ENCODE assay signal across 26 cellular contexts in genomic region chr7:55467047-55467593, GRCh38.
DNase-seq lines count a peak whose midpoint lies in the region; ATAC-seq, FAIRE-seq and TF ChIP-seq lines count a peak whose summit lies in the region.
"Had no signal": no experiment of that assay in that cellular context is flagged by ENCODE, and none has a peak within 500 bp of the region (broad histone marks: within the 10 kb centered on the region; RNA-seq: fewer than 3 reads in every experiment).

No MANE protein-coding gene starts in this region.

- no peaks in the 10 kb centered on the region for H3K27me3 ChIP-seq in CD4-positive, CD25-positive, alpha-beta regulatory T cell (ENCODE audit: control insufficient read depth, insufficient read depth, low read length)
- no peaks in the 10 kb centered on the region for H3K27me3 ChIP-seq in naive thymus-derived CD4-positive, alpha-beta T cell (ENCODE audit: control insufficient read depth in 2 of 2, insufficient read depth in 2 of 2, low read length in 2 of 2)
- H3K27me3 ChIP-seq: BE2C had no signal

- peaks cover 5% of the 10 kb centered on the region for H3K9me3 Mint-ChIP-seq in activated CD8-positive, alpha-beta T cell treated with anti-CD3 and anti-CD28 coated beads for 36 hours
- H3K9me3 Mint-ChIP-seq in activated CD8-positive, alpha-beta T cell treated with anti-CD3 and anti-CD28 coated beads, Interleukin-2, amount 10 ng/mL, durations not matched to agents 7 days and 5 days (ENCODE audit: insufficient read depth), result peaks cover 7% of the 10 kb centered on the region
- peaks cover 0 to 6% (median 2%) of the 10 kb centered on the region in 7 donors for H3K9me3 Mint-ChIP-seq in CD4-positive, CD25-positive, alpha-beta regulatory T cell
- H3K9me3 Mint-ChIP-seq in naive thymus-derived CD4-positive, alpha-beta T cell, result peaks cover 0 to 25% (median 2%) of the 10 kb centered on the region in 11 donors

- H3K27ac ChIP-seq in CD4-positive, CD25-positive, alpha-beta regulatory T cell (ENCODE audit: insufficient read depth, low read length, poor library complexity, severe bottlenecking), result peak overlapping the region; percentile 75
- peak overlapping the region; percentile 70 for H3K27ac ChIP-seq in naive thymus-derived CD4-positive, alpha-beta T cell (ENCODE audit: low read depth, low read length)
- H3K27ac ChIP-seq: GM23248, skin epidermis had no signal

- no peak overlapping the region for H3K4me3 ChIP-seq in CD4-positive, CD25-positive, alpha-beta regulatory T cell (ENCODE audit: low read depth, low read length)
- H3K4me3 ChIP-seq in naive thymus-derived CD4-positive, alpha-beta T cell (ENCODE audit: low read length), result no peak overlapping the region
- H3K4me3 ChIP-seq: GM23248, skin epidermis had no signal

- no peaks in the 10 kb centered on the region for H3K9me3 ChIP-seq in CD4-positive, CD25-positive, alpha-beta regulatory T cell (ENCODE audit: control insufficient read depth in 2 of 2, low read length in 2 of 2)
- no peaks in the 10 kb centered on the region for H3K9me3 ChIP-seq in T-helper 17 cell (ENCODE audit: control insufficient read depth, low read length, poor library complexity, severe bottlenecking)
- H3K9me3 ChIP-seq in naive thymus-derived CD4-positive, alpha-beta T cell (ENCODE audit: control insufficient read depth in 2 of 3, low read length in 3 of 3), result no peaks in the 10 kb centered on the region
- H3K9me3 ChIP-seq: BE2C had no signal

- H3K36me3 ChIP-seq in CD4-positive, CD25-positive, alpha-beta regulatory T cell (ENCODE audit: control insufficient read depth, insufficient read depth, low read length), result peaks cover 18% of the 10 kb centered on the region
- H3K36me3 ChIP-seq in naive thymus-derived CD4-positive, alpha-beta T cell (ENCODE audit: control insufficient read depth in 2 of 3, insufficient read depth in 3 of 3, low read length in 3 of 3), result peaks cover 0 to 17% (median 0%) of the 10 kb centered on the region in 3 experiments
- H3K36me3 ChIP-seq: BE2C had no signal

- H3K27ac Mint-ChIP-seq in activated CD8-positive, alpha-beta T cell treated with anti-CD3 and anti-CD28 coated beads for 36 hours, result peak overlapping the region; percentile 4
- H3K27ac Mint-ChIP-seq in activated CD8-positive, alpha-beta T cell treated with anti-CD3 and anti-CD28 coated beads, Interleukin-2, amount 10 ng/mL, durations not matched to agents 7 days and 5 days, result no peak overlapping the region
- peak overlapping the region; percentile 87 to 98 (median 91) for H3K27ac Mint-ChIP-seq in CD4-positive, CD25-positive, alpha-beta regulatory T cell
- H3K27ac Mint-ChIP-seq in T-helper 17 cell, result peak overlapping the region; percentile 97
- peak overlapping the region; percentile 60 to 97 (median 93) for H3K27ac Mint-ChIP-seq in naive thymus-derived CD4-positive, alpha-beta T cell
- H3K27ac Mint-ChIP-seq: nephron; T-helper 2 cell treated with Interferon-gamma antibody and Interleukin-4, amounts not matched to agents 5 μg/mL and 100 μg/mL, for 36 hours had no signal

- CTCF ChIA-PET in activated CD8-positive, alpha-beta T cell treated with anti-CD3 and anti-CD28 coated beads for 36 hours (lab: Charles Lee), result no interaction called here
- CTCF ChIA-PET in activated CD8-positive, alpha-beta T cell treated with anti-CD3 and anti-CD28 coated beads, Interleukin-2, amount 10 ng/mL, durations not matched to agents 7 days and 5 days (lab: Charles Lee), result interaction anchor here (1.4 kb wide), 1 partner anchor 34 kb away, joined by 3 read pairs; no protein-coding TSS in a partner anchor
- CTCF ChIA-PET in naive thymus-derived CD4-positive, alpha-beta T cell (lab: Charles Lee), result interaction anchor here (0.7 to 1.2 kb wide), 3 partner anchors 33 to 52 kb away, joined by 3 to 4 read pairs (median 3); no protein-coding TSS in a partner anchor

- no peaks in the 10 kb centered on the region for H3K27me3 Mint-ChIP-seq in activated CD8-positive, alpha-beta T cell treated with anti-CD3 and anti-CD28 coated beads for 36 hours
- no peaks in the 10 kb centered on the region for H3K27me3 Mint-ChIP-seq in activated CD8-positive, alpha-beta T cell treated with anti-CD3 and anti-CD28 coated beads, Interleukin-2, amount 10 ng/mL, durations not matched to agents 7 days and 5 days (ENCODE audit: low read depth)
- H3K27me3 Mint-ChIP-seq in CD4-positive, CD25-positive, alpha-beta regulatory T cell, result peaks cover 4% of the 10 kb centered on the region
- H3K27me3 Mint-ChIP-seq in T-helper 17 cell, result no peaks in the 10 kb centered on the region
- H3K27me3 Mint-ChIP-seq in naive thymus-derived CD4-positive, alpha-beta T cell, result no peaks in the 10 kb centered on the region

- no peak for ATAC-seq in activated CD8-positive, alpha-beta T cell treated with anti-CD3 and anti-CD28 coated beads for 36 hours
- ATAC-seq in activated CD8-positive, alpha-beta T cell treated with anti-CD3 and anti-CD28 coated beads, Interleukin-2, amount 10 ng/mL, durations not matched to agents 7 days and 5 days, result no peak
- no peak for ATAC-seq in CD4-positive, CD25-positive, alpha-beta regulatory T cell (ENCODE audit: low read depth in 2 of 2)
- ATAC-seq in T-helper 17 cell, result no peak
- ATAC-seq in naive thymus-derived CD4-positive, alpha-beta T cell, result no peak
- no peak for ATAC-seq in HG02798 (IDR thresholded peaks at IDR 0.05; ENCODE audit: poor library complexity, unreplicated experiment)
- no peak for ATAC-seq in GM21390 (IDR thresholded peaks at IDR 0.05; ENCODE audit: unreplicated experiment)

- no peak for TF ChIP-seq POLR2A in H54 (IDR thresholded peaks at IDR 0.05; ENCODE audit: low read depth, low read length)

- peaks cover 56% of the 10 kb centered on the region for H3K4me1 ChIP-seq in CD4-positive, CD25-positive, alpha-beta regulatory T cell (ENCODE audit: control insufficient read depth, insufficient read depth, low read length, poor library complexity, severe bottlenecking)
- peaks cover 26 to 70% of the 10 kb centered on the region in 2 donors for H3K4me1 ChIP-seq in naive thymus-derived CD4-positive, alpha-beta T cell (ENCODE audit: control insufficient read depth in 2 of 2, insufficient read depth in 2 of 2, low read length in 2 of 2)
- H3K4me1 ChIP-seq: BE2C had no signal

- intact Hi-C loops in activated CD8-positive, alpha-beta T cell treated with anti-CD3 and anti-CD28 coated beads for 36 hours (cut with micrococcal nuclease), result no loop called here
- intact Hi-C loops in naive thymus-derived CD4-positive, alpha-beta T cell (cut with micrococcal nuclease), result loop anchor here (5.0 kb wide), 2 partner anchors 35 to 65 kb away; no protein-coding TSS in a partner anchor

- no peak for FAIRE-seq in H54 (lab: Jason Lieb, UNC)
- FAIRE-seq: bronchial epithelial cell, colon, keratinocyte had no signal

- POLR2A ChIA-PET in activated CD8-positive, alpha-beta T cell treated with anti-CD3 and anti-CD28 coated beads for 36 hours (lab: Charles Lee), result no interaction called here
- POLR2A ChIA-PET in activated CD8-positive, alpha-beta T cell treated with anti-CD3 and anti-CD28 coated beads, Interleukin-2, amount 10 ng/mL, durations not matched to agents 7 days and 5 days (lab: Charles Lee), result interaction anchor here (0.7 to 1.0 kb wide), 3 partner anchors 40 to 101 kb away, joined by 4 read pairs; no protein-coding TSS in a partner anchor
- POLR2A ChIA-PET in naive thymus-derived CD4-positive, alpha-beta T cell (lab: Charles Lee), result interaction anchor here (0.7 to 3.7 kb wide), 6 partner anchors 13 to 129 kb away, joined by 3 to 40 read pairs (median 4); partner anchors contain the start of gene VOPP1

- peaks cover 45% of the 10 kb centered on the region for H3K4me1 Mint-ChIP-seq in activated CD8-positive, alpha-beta T cell treated with anti-CD3 and anti-CD28 coated beads for 36 hours (ENCODE audit: low read depth)
- peaks cover 32% of the 10 kb centered on the region for H3K4me1 Mint-ChIP-seq in activated CD8-positive, alpha-beta T cell treated with anti-CD3 and anti-CD28 coated beads, Interleukin-2, amount 10 ng/mL, durations not matched to agents 7 days and 5 days (ENCODE audit: low read depth)
- peaks cover 31 to 82% (median 51%) of the 10 kb centered on the region in 4 donors for H3K4me1 Mint-ChIP-seq in CD4-positive, CD25-positive, alpha-beta regulatory T cell
- peaks cover 57% of the 10 kb centered on the region for H3K4me1 Mint-ChIP-seq in T-helper 17 cell
- peaks cover 27 to 92% (median 70%) of the 10 kb centered on the region in 7 donors for H3K4me1 Mint-ChIP-seq in naive thymus-derived CD4-positive, alpha-beta T cell

- no peak overlapping the region for H3K4me3 Mint-ChIP-seq in activated CD8-positive, alpha-beta T cell treated with anti-CD3 and anti-CD28 coated beads for 36 hours
- no peak overlapping the region for H3K4me3 Mint-ChIP-seq in activated CD8-positive, alpha-beta T cell treated with anti-CD3 and anti-CD28 coated beads, Interleukin-2, amount 10 ng/mL, durations not matched to agents 7 days and 5 days
- H3K4me3 Mint-ChIP-seq in CD4-positive, CD25-positive, alpha-beta regulatory T cell, result peak overlapping the region; percentile 47 to 77 (median 61)
- H3K4me3 Mint-ChIP-seq in T-helper 17 cell, result peak overlapping the region; percentile 55
- peak overlapping the region in 8 of 10 donors; percentile 27 to 72 (median 50) for H3K4me3 Mint-ChIP-seq in naive thymus-derived CD4-positive, alpha-beta T cell
- H3K4me3 Mint-ChIP-seq: nephron; T-helper 2 cell treated with Interferon-gamma antibody and Interleukin-4, amounts not matched to agents 5 μg/mL and 100 μg/mL, for 36 hours had no signal

- peaks cover 38% of the 10 kb centered on the region for H3K36me3 Mint-ChIP-seq in activated CD8-positive, alpha-beta T cell treated with anti-CD3 and anti-CD28 coated beads for 36 hours (ENCODE audit: low read depth)
- H3K36me3 Mint-ChIP-seq in activated CD8-positive, alpha-beta T cell treated with anti-CD3 and anti-CD28 coated beads, Interleukin-2, amount 10 ng/mL, durations not matched to agents 7 days and 5 days (ENCODE audit: low read depth), result peaks cover 52% of the 10 kb centered on the region
- peaks cover 33% of the 10 kb centered on the region for H3K36me3 Mint-ChIP-seq in CD4-positive, CD25-positive, alpha-beta regulatory T cell
- H3K36me3 Mint-ChIP-seq in T-helper 17 cell (ENCODE audit: low read depth), result peaks cover 4% of the 10 kb centered on the region
- H3K36me3 Mint-ChIP-seq in naive thymus-derived CD4-positive, alpha-beta T cell, result peaks cover 9 to 59% (median 31%) of the 10 kb centered on the region in 5 donors

- TF ChIP-seq CTCF in activated CD8-positive, alpha-beta T cell treated with anti-CD3 and anti-CD28 coated beads for 36 hours (IDR thresholded peaks at IDR 0.05), result no peak

- DNase-seq in activated CD8-positive, alpha-beta T cell treated with anti-CD3 and anti-CD28 coated beads for 36 hours, result no peak
- DNase-seq in activated CD8-positive, alpha-beta T cell treated with anti-CD3 and anti-CD28 coated beads, Interleukin-2, amount 10 ng/mL, durations not matched to agents 7 days and 5 days, result no peak
- no peak for DNase-seq in CD4-positive, CD25-positive, alpha-beta regulatory T cell
- DNase-seq in T-helper 17 cell (no peak), H54 (ENCODE audit: insufficient read length, low spot score) (no peak)
- no peak for DNase-seq in naive thymus-derived CD4-positive, alpha-beta T cell
- DNase-seq: activated gamma-delta T cell; anterior cingulate cortex; BE2C; Calu3; DMS79 treated with DMSO at 0.1 percent for 48 hours; effector CD4-positive, alpha-beta T cell; GM23248; midbrain; NCI-H1694; NCI-H446 treated with DMSO at 0.1 percent for 48 hours; RPMI8226; trophoblast cell had no signal

Comparison
In these comparisons a context has a peak if more than half of its experiments do, and no peak if none do; other contexts are left out.
1. H3K4me3 Mint-ChIP-seq: peak in CD4-positive, CD25-positive, alpha-beta regulatory T cell (4 of 4), T-helper 17 cell (single experiment) and naive thymus-derived CD4-positive, alpha-beta T cell (8 of 10); none in activated CD8-positive, alpha-beta T cell treated with anti-CD3 and anti-CD28 coated beads for 36 hours (single experiment) and activated CD8-positive, alpha-beta T cell treated with anti-CD3 and anti-CD28 coated beads, Interleukin-2, amount 10 ng/mL, durations not matched to agents 7 days and 5 days (single experiment).